ENCODE assay signal across 8 cellular contexts in the genomic region with DNA sequence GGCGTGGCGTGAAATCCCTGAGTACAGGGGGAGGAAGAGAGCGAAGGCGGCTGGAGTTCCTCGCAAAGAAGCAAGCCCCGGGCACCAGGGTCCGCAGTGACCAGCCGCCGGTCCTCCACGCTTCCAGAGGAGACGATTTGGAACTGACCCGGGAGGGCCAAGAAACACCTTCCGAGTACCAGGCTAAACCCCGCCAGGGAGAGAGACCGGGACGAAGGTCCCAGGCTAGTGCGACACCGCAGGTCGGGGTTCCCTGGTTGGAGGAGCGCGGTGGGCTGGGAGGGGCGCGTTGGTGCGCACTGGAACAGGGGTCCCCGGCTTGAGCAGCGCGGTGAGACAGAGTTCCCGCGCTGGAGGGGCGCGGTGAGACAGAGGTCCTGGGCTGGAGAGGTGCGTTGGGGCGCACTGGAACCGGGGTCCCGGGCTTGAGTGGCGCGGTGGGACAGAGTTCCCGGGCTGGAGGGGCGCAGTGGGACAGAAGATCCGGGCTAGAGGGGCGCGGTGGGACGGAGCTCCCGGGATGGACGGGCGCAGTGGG. TPM values are rescaled to one million over a fixed set of nuclear protein-coding genes. Genes with fewer than 3 reads are reported as not detected.
DNase-seq lines count a peak whose midpoint lies in the region; ATAC-seq, FAIRE-seq and TF ChIP-seq lines count a peak whose summit lies in the region.

No MANE protein-coding gene starts in this region.

- no peak for TF ChIP-seq EP300 in transverse colon (IDR thresholded peaks at IDR 0.05; ENCODE audit: low read depth)

- no TSS peak for BruUV-seq in endothelial cell of umbilical vein (replicated peaks; lab: Mats Ljungman, UMichigan)

- peak overlapping the region; percentile 95 for H3K4me3 Mint-ChIP-seq in activated B cell treated with CpG ODN at 0.5 μM for 24 hours

- DNase-seq in Daoy (ENCODE audit: low read depth), result peak; percentile 33
- DNase-seq in activated B cell treated with CpG ODN at 0.5 μM for 24 hours, result peak; percentile 44
- no peak for DNase-seq in endothelial cell of umbilical vein (ENCODE audit: low read depth, low spot score)
- peak; percentile 51 for DNase-seq in transverse colon

- peaks cover 23% of the 10 kb centered on the region for H3K4me1 ChIP-seq in endothelial cell of umbilical vein (ENCODE audit: control insufficient read depth, extremely low read depth, insufficient read depth, low read length)
- peaks cover 45% of the 10 kb centered on the region for H3K4me1 ChIP-seq in mononuclear cell (ENCODE audit: insufficient read depth, low read length)
- peaks cover 10 to 43% (median 24%) of the 10 kb centered on the region in 4 donors for H3K4me1 ChIP-seq in transverse colon

- H3K27me3 Mint-ChIP-seq in activated B cell treated with CpG ODN at 0.5 μM for 24 hours, result no peaks in the 10 kb centered on the region

- H3K4me2 ChIP-seq in endothelial cell of umbilical vein (ENCODE audit: insufficient read depth, low read length), result peak overlapping the region; percentile 75

- WGBS in transverse colon (ENCODE audit: low coverage in 1 of 2), 2 donors, result 0 to 2% methylated on average over 5 to 43 of the region's 46 CpGs

- no peaks in the 10 kb centered on the region for H3K9me1 ChIP-seq in endothelial cell of umbilical vein (replicated peaks; ENCODE audit: control insufficient read depth, extremely low read depth, insufficient read depth, low read length)

- peak overlapping the region; percentile 88 for H3K27ac Mint-ChIP-seq in activated B cell treated with CpG ODN at 0.5 μM for 24 hours

- CTCF ChIA-PET in activated B cell treated with CpG ODN at 0.5 μM for 24 hours (lab: Charles Lee) (interaction anchor here (1.2 kb wide), 1 partner anchor 13 kb away, joined by 4 read pairs; the partner anchor contains the start of gene MRPL44), endothelial cell of umbilical vein (lab: Charles Lee) (interaction anchor here (1.0 to 1.5 kb wide), 2 partner anchors 20 to 43 kb away, joined by 4 read pairs; no protein-coding TSS in a partner anchor)

- TF ChIP-seq POLR2A in endothelial cell of umbilical vein (IDR thresholded peaks at IDR 0.05; ENCODE audit: low read depth, low read length) (no peak), transverse colon (IDR thresholded peaks at IDR 0.05) (no peak)

- peaks cover 45% of the 10 kb centered on the region for H3K79me2 ChIP-seq in endothelial cell of umbilical vein (ENCODE audit: control insufficient read depth, insufficient read depth, low read length)

- peak overlapping the region; percentile 67 for H2AFZ ChIP-seq in endothelial cell of umbilical vein (ENCODE audit: low read depth, low read length)

- H3K36me3 Mint-ChIP-seq in activated B cell treated with CpG ODN at 0.5 μM for 24 hours (ENCODE audit: low read depth), result peaks cover 24% of the 10 kb centered on the region

- H4K20me1 ChIP-seq in endothelial cell of umbilical vein (replicated peaks; ENCODE audit: control insufficient read depth, extremely low read depth, insufficient read depth, low read length), result no peaks in the 10 kb centered on the region

- peak overlapping the region; percentile 82 for H3K9ac ChIP-seq in endothelial cell of umbilical vein (replicated peaks; ENCODE audit: extremely low read depth, insufficient read depth, low read length)

- FAIRE-seq in endothelial cell of umbilical vein (lab: Jason Lieb, UNC), result peak; percentile 73

- H3K27me3 ChIP-seq in endothelial cell of umbilical vein (ENCODE audit: control insufficient read depth in 2 of 2, insufficient read depth in 2 of 2, low read length in 2 of 2), result no peaks in the 10 kb centered on the region
- no peaks in the 10 kb centered on the region for H3K27me3 ChIP-seq in mononuclear cell (ENCODE audit: insufficient read depth, low read length)
- no peaks in the 10 kb centered on the region for H3K27me3 ChIP-seq in transverse colon

- H3K36me3 ChIP-seq in endothelial cell of umbilical vein (ENCODE audit: control insufficient read depth in 2 of 2, extremely low read depth in 1 of 2, insufficient read depth in 2 of 2, low read length in 2 of 2) (no peaks in the 10 kb centered on the region), transverse colon (no peaks in the 10 kb centered on the region)

- H3K27ac ChIP-seq in endothelial cell of umbilical vein (ENCODE audit: insufficient read depth, low read depth, low read length), result peak overlapping the region; percentile 90
- H3K27ac ChIP-seq in transverse colon, result peak overlapping the region; percentile 93 to 97 (median 94)

- H3K4me3 ChIP-seq in endothelial cell of umbilical vein (replicated peaks in 1 of 3; ENCODE audit: insufficient read depth in 1 of 3, low read depth in 1 of 3, low read length in 3 of 3) (peak overlapping the region; percentile 70 to 79 (median 77)), mononuclear cell (ENCODE audit: low read length) (peak overlapping the region; percentile 88), transverse colon (peak overlapping the region; percentile 91 to 98 (median 94))

- ATAC-seq in HG02798 (IDR thresholded peaks at IDR 0.05; ENCODE audit: poor library complexity, unreplicated experiment) (peak; percentile 16), activated B cell treated with CpG ODN at 0.5 μM for 24 hours (ENCODE audit: low read depth) (peak; percentile 19), HG03565 (IDR thresholded peaks at IDR 0.05; ENCODE audit: unreplicated experiment) (no peak), GM21381 (IDR thresholded peaks at IDR 0.05; ENCODE audit: unreplicated experiment) (no peak)

- H3K9me3 Mint-ChIP-seq in activated B cell treated with CpG ODN at 0.5 μM for 24 hours, result peaks cover 5% of the 10 kb centered on the region

- in situ Hi-C loops in transverse colon (cut with MboI; ENCODE audit: low pct_ligation_motif_present in 1 of 4, low pct_unique_long_range_greater_than_20kb in 1 of 4, low sequenced_read_pairs in 3 of 4), result no loop called here

- TF ChIP-seq CTCF in activated B cell treated with CpG ODN at 0.5 μM for 24 hours (IDR thresholded peaks at IDR 0.05) (no peak), endothelial cell of umbilical vein (IDR thresholded peaks at IDR 0.05; ENCODE audit: extremely low read depth in 1 of 2, insufficient read depth in 1 of 2, low read depth in 1 of 2, low read length in 2 of 2) (no peak), transverse colon (IDR thresholded peaks at IDR 0.05) (no peak)

- peaks cover 58% of the 10 kb centered on the region for H3K4me1 Mint-ChIP-seq in activated B cell treated with CpG ODN at 0.5 μM for 24 hours

- H3K9me3 ChIP-seq in endothelial cell of umbilical vein (replicated peaks; ENCODE audit: control insufficient read depth, insufficient read depth, low read length) (no peaks in the 10 kb centered on the region), mononuclear cell (ENCODE audit: low read depth, low read length) (no peaks in the 10 kb centered on the region), transverse colon (no peaks in the 10 kb centered on the region)

- POLR2A ChIA-PET in activated B cell treated with CpG ODN at 0.5 μM for 24 hours (lab: Charles Lee) (interaction anchor here (0.9 to 3.1 kb wide), 8 partner anchors 11 to 641 kb away, joined by 3 to 27 read pairs (median 11); partner anchors contain the start of genes AP1S3, CUL3 and MRPL44), endothelial cell of umbilical vein (lab: Charles Lee) (no interaction called here)

- intact Hi-C loops in activated B cell treated with CpG ODN at 0.5 μM for 24 hours (cut with micrococcal nuclease), result loop anchor here (2.0 kb wide), 1 partner anchor 59 kb away; no protein-coding TSS in a partner anchor
- intact Hi-C loops in endothelial cell of umbilical vein (cut with micrococcal nuclease), result loop anchor here (2.0 to 10.0 kb wide), 3 partner anchors 37 to 1001 kb away; partner anchors contain the start of gene AP1S3
- intact Hi-C loops in transverse colon (cut with DNase I; ENCODE audit: low total_unique reads), result no loop called here

- dilution Hi-C loops in endothelial cell of umbilical vein (cut with MboI; ENCODE audit: extremely low pct_ligation_motif_present, low sequenced_read_pairs), result no loop called here

TF ChIP-seq in endothelial cell of umbilical vein, 7 proteins besides CTCF, POLR2A, EP300 and RAD21 (continues in another document):
- TF ChIP-seq MYC (IDR thresholded peaks at IDR 0.05; ENCODE audit: low read depth, low read length), result no peak
- no peak for TF ChIP-seq JUN (IDR thresholded peaks at IDR 0.05; ENCODE audit: borderline replicate concordance, insufficient read depth, insufficient read length, low read depth)
- no peak for TF ChIP-seq MAX (IDR thresholded peaks at IDR 0.05; ENCODE audit: insufficient read depth, insufficient read length)
- no peak for TF ChIP-seq FOS (IDR thresholded peaks at IDR 0.05; ENCODE audit: borderline replicate concordance, insufficient read depth, low read length)

RNA-seq across cellular contexts. Expression of gene WDFY1, which starts 0.9 kb away (rescaled TPM):
- total RNA-seq in Daoy (2014; rRNA removed; shearing (Covaris generic)), result 24.3 and 26.6 TPM in 2 replicates
- total RNA-seq in activated B cell treated with CpG ODN at 0.5 μM for 24 hours (67.2 and 77.0 TPM in 2 replicates), endothelial cell of umbilical vein (66.0 and 68.7 TPM in 2 replicates), mononuclear cell (103 TPM), transverse colon (10 to 100 TPM; 40.4 to 99.6 (median 71.6) TPM)
- 48.9 and 54.7 TPM in 2 replicates for polyA plus RNA-seq in endothelial cell of umbilical vein
- 34.6 and 37.4 TPM in 2 replicates for polyA plus RNA-seq in endothelial cell of umbilical vein (2011; cell fraction: cytosol; rRNA removed)
- polyA plus RNA-seq in endothelial cell of umbilical vein (2011; cell fraction: nucleus; rRNA removed), result 134 and 138 TPM in 2 replicates
- polyA plus RNA-seq in endothelial cell of umbilical vein (2012), result 65.7 and 67.9 TPM in 2 replicates
- polyA minus RNA-seq in endothelial cell of umbilical vein, result 390 and 408 TPM in 2 replicates
- polyA minus RNA-seq in endothelial cell of umbilical vein (2011; cell fraction: cytosol; rRNA and poly(A)+ RNA removed), result 12.9 TPM
- 164 and 166 TPM in 2 replicates for polyA minus RNA-seq in endothelial cell of umbilical vein (2011; cell fraction: nucleus; rRNA and poly(A)+ RNA removed)

RNA-seq across cellular contexts. Expression of gene MRPL44, which starts 13.0 kb away (rescaled TPM):
- 46.7 and 47.3 TPM in 2 replicates for total RNA-seq in Daoy (2014; rRNA removed; shearing (Covaris generic))
- total RNA-seq in activated B cell treated with CpG ODN at 0.5 μM for 24 hours, result 29.9 and 30.4 TPM in 2 replicates
- total RNA-seq in endothelial cell of umbilical vein, result 27.7 and 31.5 TPM in 2 replicates
- 17.1 and 19.2 TPM in 2 replicates for polyA plus RNA-seq in endothelial cell of umbilical vein
- polyA plus RNA-seq in endothelial cell of umbilical vein (2011; cell fraction: cytosol; rRNA removed), result 19.0 and 19.7 TPM in 2 replicates
- polyA plus RNA-seq in endothelial cell of umbilical vein (2011; cell fraction: nucleus; rRNA removed), result 9.5 and 10.3 TPM in 2 replicates
- 24.2 and 27.9 TPM in 2 replicates for polyA plus RNA-seq in endothelial cell of umbilical vein (2012)
- 6.6 and 6.7 TPM in 2 replicates for polyA minus RNA-seq in endothelial cell of umbilical vein
- polyA minus RNA-seq in endothelial cell of umbilical vein (2011; cell fraction: cytosol; rRNA and poly(A)+ RNA removed), result 14.2 TPM
- polyA minus RNA-seq in endothelial cell of umbilical vein (2011; cell fraction: nucleus; rRNA and poly(A)+ RNA removed), result 6.2 and 8.1 TPM in 2 replicates
- total RNA-seq in mononuclear cell, result 69.6 TPM
- 10 to 100 TPM; 18.9 to 58.4 (median 31.7) TPM for total RNA-seq in transverse colon

Comparison
In these comparisons a context has a peak if more than half of its experiments do, and no peak if none do; other contexts are left out.
1. ATAC-seq: peak in HG02798 (single experiment) and activated B cell treated with CpG ODN at 0.5 μM for 24 hours (single experiment); none in HG03565 (single experiment) and GM21381 (single experiment).
2. Peak in every context shown above with its lines, with median percentiles within 50 percentile points of each other: H3K4me3 ChIP-seq.